In the genomic region with DNA sequence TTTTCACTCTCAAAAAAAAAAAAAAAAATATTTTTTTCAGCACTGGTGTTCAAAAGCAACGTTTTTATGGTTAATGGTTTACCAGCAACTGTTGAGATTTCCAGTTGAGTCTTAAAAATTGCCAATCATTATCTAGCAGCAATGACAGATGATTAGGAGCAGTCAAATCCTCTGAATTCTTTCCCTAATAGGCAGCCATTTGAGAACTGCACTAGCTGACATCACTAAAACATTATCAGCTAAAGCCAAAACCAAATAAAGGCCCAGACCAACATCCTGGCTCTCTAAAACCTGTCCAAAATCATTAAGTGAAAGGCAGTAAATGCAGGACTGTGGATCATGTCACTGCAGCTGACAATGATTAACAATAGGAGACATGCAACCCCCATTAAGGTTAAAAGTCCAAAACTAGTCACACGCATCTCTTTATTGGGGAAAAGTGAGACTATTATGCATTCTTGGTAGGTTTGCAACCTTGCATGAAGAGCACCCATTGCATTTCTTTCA, we compare ENCODE assay signal across 1 cellular context.
TF ChIP-seq lines count a peak whose summit lies in the region.

No MANE protein-coding gene starts in this region.

TF ChIP-seq in HepG2, 621 proteins besides CTCF, POLR2A, EP300 and RAD21 (continued from another document):
- TF ChIP-seq, protein P1, sequence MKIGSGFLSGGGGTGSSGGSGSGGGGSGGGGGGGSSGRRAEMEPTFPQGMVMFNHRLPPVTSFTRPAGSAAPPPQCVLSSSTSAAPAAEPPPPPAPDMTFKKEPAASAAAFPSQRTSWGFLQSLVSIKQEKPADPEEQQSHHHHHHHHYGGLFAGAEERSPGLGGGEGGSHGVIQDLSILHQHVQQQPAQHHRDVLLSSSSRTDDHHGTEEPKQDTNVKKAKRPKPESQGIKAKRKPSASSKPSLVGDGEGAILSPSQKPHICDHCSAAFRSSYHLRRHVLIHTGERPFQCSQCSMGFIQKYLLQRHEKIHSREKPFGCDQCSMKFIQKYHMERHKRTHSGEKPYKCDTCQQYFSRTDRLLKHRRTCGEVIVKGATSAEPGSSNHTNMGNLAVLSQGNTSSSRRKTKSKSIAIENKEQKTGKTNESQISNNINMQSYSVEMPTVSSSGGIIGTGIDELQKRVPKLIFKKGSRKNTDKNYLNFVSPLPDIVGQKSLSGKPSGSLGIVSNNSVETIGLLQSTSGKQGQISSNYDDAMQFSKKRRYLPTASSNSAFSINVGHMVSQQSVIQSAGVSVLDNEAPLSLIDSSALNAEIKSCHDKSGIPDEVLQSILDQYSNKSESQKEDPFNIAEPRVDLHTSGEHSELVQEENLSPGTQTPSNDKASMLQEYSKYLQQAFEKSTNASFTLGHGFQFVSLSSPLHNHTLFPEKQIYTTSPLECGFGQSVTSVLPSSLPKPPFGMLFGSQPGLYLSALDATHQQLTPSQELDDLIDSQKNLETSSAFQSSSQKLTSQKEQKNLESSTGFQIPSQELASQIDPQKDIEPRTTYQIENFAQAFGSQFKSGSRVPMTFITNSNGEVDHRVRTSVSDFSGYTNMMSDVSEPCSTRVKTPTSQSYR (CRISPR knock-in tag; IDR thresholded peaks at IDR 0.05; ENCODE audit: borderline replicate concordance) = peak; percentile 83
- TF ChIP-seq POLR2AphosphoS2 (IDR thresholded peaks at IDR 0.05; ENCODE audit: low read depth, low read length) (peak; percentile 94), PHF21A (CRISPR knock-in tag; IDR thresholded peaks at IDR 0.05) (peak; percentile 63; the same call in 1 of the 2 replicates), DNMT1 (CRISPR knock-in tag; IDR thresholded peaks at IDR 0.05) (no peak), ZNF501 (CRISPR knock-in tag; IDR thresholded peaks at IDR 0.05) (no peak), GATAD2A (CRISPR knock-in tag; IDR thresholded peaks at IDR 0.05) (peak; percentile 39; the same call in 1 of the 2 replicates), CREB1 (IDR thresholded peaks at IDR 0.05) (no peak), CREB1 (CRISPR knock-in tag; IDR thresholded peaks at IDR 0.05) (peak; percentile 57), TP53 (CRISPR knock-in tag; conservative IDR thresholded peaks at IDR 0.05) (no peak), ARNTL (CRISPR knock-in tag; IDR thresholded peaks at IDR 0.05) (no peak), FOXC1 (CRISPR knock-in tag; IDR thresholded peaks at IDR 0.05; ENCODE audit: borderline replicate concordance) (no peak), CREM (IDR thresholded peaks at IDR 0.05) (peak; percentile 46; the same call in 1 of the 2 replicates), CREM (CRISPR knock-in tag; IDR thresholded peaks at IDR 0.05) (no peak), JDP2 (CRISPR knock-in tag; IDR thresholded peaks at IDR 0.05; ENCODE audit: borderline replicate concordance) (no peak), HNF4G (IDR thresholded peaks at IDR 0.05; ENCODE audit: borderline replicate concordance, low read depth, low read length) (peak; percentile 60; the same call in 1 of the 2 replicates), HNF4G (CRISPR knock-in tag; IDR thresholded peaks at IDR 0.05; ENCODE audit: borderline replicate concordance, low read depth) (no peak), HOXA3 (CRISPR knock-in tag; IDR thresholded peaks at IDR 0.05) (no peak), ZNF841 (CRISPR knock-in tag; IDR thresholded peaks at IDR 0.05; ENCODE audit: borderline replicate concordance) (peak; percentile 72; the same call in 1 of the 2 replicates), RBM22 (optimal IDR thresholded peaks at IDR 0.05; ENCODE audit: low read length) (peak; percentile 85), PITX1 (CRISPR knock-in tag; IDR thresholded peaks at IDR 0.05) (peak; percentile 53; the same call in 1 of the 2 replicates)
- TF ChIP-seq, protein P2, sequence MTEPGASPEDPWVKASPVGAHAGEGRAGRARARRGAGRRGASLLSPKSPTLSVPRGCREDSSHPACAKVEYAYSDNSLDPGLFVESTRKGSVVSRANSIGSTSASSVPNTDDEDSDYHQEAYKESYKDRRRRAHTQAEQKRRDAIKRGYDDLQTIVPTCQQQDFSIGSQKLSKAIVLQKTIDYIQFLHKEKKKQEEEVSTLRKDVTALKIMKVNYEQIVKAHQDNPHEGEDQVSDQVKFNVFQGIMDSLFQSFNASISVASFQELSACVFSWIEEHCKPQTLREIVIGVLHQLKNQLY (CRISPR knock-in tag; IDR thresholded peaks at IDR 0.05) = no peak
- TF ChIP-seq, protein P3, sequence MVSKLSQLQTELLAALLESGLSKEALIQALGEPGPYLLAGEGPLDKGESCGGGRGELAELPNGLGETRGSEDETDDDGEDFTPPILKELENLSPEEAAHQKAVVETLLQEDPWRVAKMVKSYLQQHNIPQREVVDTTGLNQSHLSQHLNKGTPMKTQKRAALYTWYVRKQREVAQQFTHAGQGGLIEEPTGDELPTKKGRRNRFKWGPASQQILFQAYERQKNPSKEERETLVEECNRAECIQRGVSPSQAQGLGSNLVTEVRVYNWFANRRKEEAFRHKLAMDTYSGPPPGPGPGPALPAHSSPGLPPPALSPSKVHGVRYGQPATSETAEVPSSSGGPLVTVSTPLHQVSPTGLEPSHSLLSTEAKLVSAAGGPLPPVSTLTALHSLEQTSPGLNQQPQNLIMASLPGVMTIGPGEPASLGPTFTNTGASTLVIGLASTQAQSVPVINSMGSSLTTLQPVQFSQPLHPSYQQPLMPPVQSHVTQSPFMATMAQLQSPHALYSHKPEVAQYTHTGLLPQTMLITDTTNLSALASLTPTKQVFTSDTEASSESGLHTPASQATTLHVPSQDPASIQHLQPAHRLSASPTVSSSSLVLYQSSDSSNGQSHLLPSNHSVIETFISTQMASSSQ (IDR thresholded peaks at IDR 0.05; ENCODE audit: low read depth) = peak; percentile 81
- TF ChIP-seq, protein P3 (CRISPR knock-in tag; IDR thresholded peaks at IDR 0.05; ENCODE audit: borderline replicate concordance) = peak; percentile 87
- TF ChIP-seq, protein P4, sequence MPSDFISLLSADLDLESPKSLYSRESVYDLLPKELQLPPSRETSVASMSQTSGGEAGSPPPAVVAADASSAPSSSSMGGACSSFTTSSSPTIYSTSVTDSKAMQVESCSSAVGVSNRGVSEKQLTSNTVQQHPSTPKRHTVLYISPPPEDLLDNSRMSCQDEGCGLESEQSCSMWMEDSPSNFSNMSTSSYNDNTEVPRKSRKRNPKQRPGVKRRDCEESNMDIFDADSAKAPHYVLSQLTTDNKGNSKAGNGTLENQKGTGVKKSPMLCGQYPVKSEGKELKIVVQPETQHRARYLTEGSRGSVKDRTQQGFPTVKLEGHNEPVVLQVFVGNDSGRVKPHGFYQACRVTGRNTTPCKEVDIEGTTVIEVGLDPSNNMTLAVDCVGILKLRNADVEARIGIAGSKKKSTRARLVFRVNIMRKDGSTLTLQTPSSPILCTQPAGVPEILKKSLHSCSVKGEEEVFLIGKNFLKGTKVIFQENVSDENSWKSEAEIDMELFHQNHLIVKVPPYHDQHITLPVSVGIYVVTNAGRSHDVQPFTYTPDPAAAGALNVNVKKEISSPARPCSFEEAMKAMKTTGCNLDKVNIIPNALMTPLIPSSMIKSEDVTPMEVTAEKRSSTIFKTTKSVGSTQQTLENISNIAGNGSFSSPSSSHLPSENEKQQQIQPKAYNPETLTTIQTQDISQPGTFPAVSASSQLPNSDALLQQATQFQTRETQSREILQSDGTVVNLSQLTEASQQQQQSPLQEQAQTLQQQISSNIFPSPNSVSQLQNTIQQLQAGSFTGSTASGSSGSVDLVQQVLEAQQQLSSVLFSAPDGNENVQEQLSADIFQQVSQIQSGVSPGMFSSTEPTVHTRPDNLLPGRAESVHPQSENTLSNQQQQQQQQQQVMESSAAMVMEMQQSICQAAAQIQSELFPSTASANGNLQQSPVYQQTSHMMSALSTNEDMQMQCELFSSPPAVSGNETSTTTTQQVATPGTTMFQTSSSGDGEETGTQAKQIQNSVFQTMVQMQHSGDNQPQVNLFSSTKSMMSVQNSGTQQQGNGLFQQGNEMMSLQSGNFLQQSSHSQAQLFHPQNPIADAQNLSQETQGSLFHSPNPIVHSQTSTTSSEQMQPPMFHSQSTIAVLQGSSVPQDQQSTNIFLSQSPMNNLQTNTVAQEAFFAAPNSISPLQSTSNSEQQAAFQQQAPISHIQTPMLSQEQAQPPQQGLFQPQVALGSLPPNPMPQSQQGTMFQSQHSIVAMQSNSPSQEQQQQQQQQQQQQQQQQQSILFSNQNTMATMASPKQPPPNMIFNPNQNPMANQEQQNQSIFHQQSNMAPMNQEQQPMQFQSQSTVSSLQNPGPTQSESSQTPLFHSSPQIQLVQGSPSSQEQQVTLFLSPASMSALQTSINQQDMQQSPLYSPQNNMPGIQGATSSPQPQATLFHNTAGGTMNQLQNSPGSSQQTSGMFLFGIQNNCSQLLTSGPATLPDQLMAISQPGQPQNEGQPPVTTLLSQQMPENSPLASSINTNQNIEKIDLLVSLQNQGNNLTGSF (CRISPR knock-in tag; IDR thresholded peaks at IDR 0.05) = no peak
- TF ChIP-seq, protein P5, sequence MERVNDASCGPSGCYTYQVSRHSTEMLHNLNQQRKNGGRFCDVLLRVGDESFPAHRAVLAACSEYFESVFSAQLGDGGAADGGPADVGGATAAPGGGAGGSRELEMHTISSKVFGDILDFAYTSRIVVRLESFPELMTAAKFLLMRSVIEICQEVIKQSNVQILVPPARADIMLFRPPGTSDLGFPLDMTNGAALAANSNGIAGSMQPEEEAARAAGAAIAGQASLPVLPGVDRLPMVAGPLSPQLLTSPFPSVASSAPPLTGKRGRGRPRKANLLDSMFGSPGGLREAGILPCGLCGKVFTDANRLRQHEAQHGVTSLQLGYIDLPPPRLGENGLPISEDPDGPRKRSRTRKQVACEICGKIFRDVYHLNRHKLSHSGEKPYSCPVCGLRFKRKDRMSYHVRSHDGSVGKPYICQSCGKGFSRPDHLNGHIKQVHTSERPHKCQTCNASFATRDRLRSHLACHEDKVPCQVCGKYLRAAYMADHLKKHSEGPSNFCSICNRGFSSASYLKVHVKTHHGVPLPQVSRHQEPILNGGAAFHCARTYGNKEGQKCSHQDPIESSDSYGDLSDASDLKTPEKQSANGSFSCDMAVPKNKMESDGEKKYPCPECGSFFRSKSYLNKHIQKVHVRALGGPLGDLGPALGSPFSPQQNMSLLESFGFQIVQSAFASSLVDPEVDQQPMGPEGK (CRISPR knock-in tag; IDR thresholded peaks at IDR 0.05) = peak; percentile 22; the same call in 1 of the 2 replicates
